Comparison of ENCODE assay signal across 8 cellular contexts in genomic region chr1:31955917-31956736, GRCh38. TPM values are rescaled to one million over a fixed set of nuclear protein-coding genes. Genes with fewer than 3 reads are reported as not detected.
A peak's percentile ranks its signal among the peaks of the same experiment; 100 is the strongest.
DNase-seq lines count a peak whose midpoint lies in the region; ATAC-seq lines count a peak whose summit lies in the region.

No MANE protein-coding gene starts in this region.

- POLR2A ChIA-PET in activated CD4-positive, alpha-beta T cell treated with anti-CD3 and anti-CD28 coated beads for 36 hours (lab: Charles Lee): interaction anchor here (0.6 to 2.2 kb wide), 5 partner anchors 12 to 180 kb away, joined by 3 to 41 read pairs (median 13); partner anchors contain the start of gene PTP4A2

- no peaks in the 10 kb centered on the region for H3K9me3 Mint-ChIP-seq in activated CD4-positive, alpha-beta T cell treated with anti-CD3 and anti-CD28 coated beads for 36 hours (ENCODE audit: low read depth)

- CTCF ChIA-PET in activated CD4-positive, alpha-beta T cell treated with anti-CD3 and anti-CD28 coated beads for 36 hours (lab: Charles Lee): interaction anchor here (0.6 to 8.9 kb wide), 14 partner anchors 8 to 433 kb away, joined by 3 to 175 read pairs (median 4); partner anchors contain the start of genes PTP4A2 and SPOCD1

- ATAC-seq in GM21529 (IDR thresholded peaks at IDR 0.05; ENCODE audit: unreplicated experiment): peak; percentile 80
- ATAC-seq in activated CD4-positive, alpha-beta T cell treated with anti-CD3 and anti-CD28 coated beads for 36 hours: peak; percentile 83

- peaks cover 81% of the 10 kb centered on the region for H3K4me1 Mint-ChIP-seq in activated CD4-positive, alpha-beta T cell treated with anti-CD3 and anti-CD28 coated beads for 36 hours

- H3K36me3 ChIP-seq in KOPT-K1 (ENCODE audit: insufficient read depth, low read length): no peaks in the 10 kb centered on the region

- no peaks in the 10 kb centered on the region for H3K9me3 ChIP-seq in KOPT-K1 (ENCODE audit: insufficient read depth, low read length, poor library complexity, severe bottlenecking)

- H3K4me3 Mint-ChIP-seq in activated CD4-positive, alpha-beta T cell treated with anti-CD3 and anti-CD28 coated beads for 36 hours: peak overlapping the region; percentile 60

- peak overlapping the region; percentile 92 for H3K27ac ChIP-seq in KOPT-K1 (ENCODE audit: low read depth, low read length, poor library complexity, severe bottlenecking)

- DNase-seq in COLO829 (ENCODE audit: low spot score) (peak; percentile 39), dedifferentiated amniotic fluid mesenchymal stem cell (ENCODE audit: extremely low spot score) (peak; percentile 99), lung microvascular endothelial cell (ENCODE audit: low read depth in 2 of 2) (peak; percentile 38 to 99), NCI-H187 treated with DMSO at 0.1 percent for 48 hours (lab: John Stamatoyannopoulos, UW) (no peak)
- peak; percentile 93 for DNase-seq in activated CD4-positive, alpha-beta T cell treated with anti-CD3 and anti-CD28 coated beads for 36 hours
- peak; percentile 68 for DNase-seq in stimulated activated CD8-positive, alpha-beta memory T cell treated with anti-CD3 and anti-CD28 coated beads, Interleukin-12 subunit alpha, Interleukin-12 subunit beta, amount 100 ng/mL, for 1 hour (ENCODE audit: low read depth)

- H3K36me3 Mint-ChIP-seq in activated CD4-positive, alpha-beta T cell treated with anti-CD3 and anti-CD28 coated beads for 36 hours (ENCODE audit: low read depth): no peaks in the 10 kb centered on the region

- H3K27me3 Mint-ChIP-seq in activated CD4-positive, alpha-beta T cell treated with anti-CD3 and anti-CD28 coated beads for 36 hours: no peaks in the 10 kb centered on the region

- peak overlapping the region; percentile 95 for H3K27ac Mint-ChIP-seq in activated CD4-positive, alpha-beta T cell treated with anti-CD3 and anti-CD28 coated beads for 36 hours

- intact Hi-C loops in activated CD4-positive, alpha-beta T cell treated with anti-CD3 and anti-CD28 coated beads for 36 hours (cut with DNase I, micrococcal nuclease): loop anchor here (1.0 to 2.0 kb wide), 8 partner anchors 12 to 65 kb away; partner anchors contain the start of gene PTP4A2 (in 1 of the 2)

RNA-seq across cellular contexts. Expression of gene PTP4A2, which starts 18.0 kb away (rescaled TPM):
- 100 to 1,000 TPM; 279 to 314 TPM for total RNA-seq in activated CD4-positive, alpha-beta T cell treated with anti-CD3 and anti-CD28 coated beads for 36 hours
- total RNA-seq in lung microvascular endothelial cell: 152 and 256 TPM in 2 replicates

RNA-seq across cellular contexts. Expression of gene KHDRBS1, which starts 57.5 kb away (rescaled TPM):
- 100 to 1,000 TPM; 198 to 206 TPM for total RNA-seq in activated CD4-positive, alpha-beta T cell treated with anti-CD3 and anti-CD28 coated beads for 36 hours
- total RNA-seq in lung microvascular endothelial cell: 41.5 and 51.6 TPM in 2 replicates
